In genomic region chr15:84817461-84818081, GRCh38 we compare ENCODE assay signal across 10 cellular contexts. TPM values are rescaled to one million over a fixed set of nuclear protein-coding genes. Genes with fewer than 3 reads are reported as not detected.
DNase-seq lines count a peak whose midpoint lies in the region; ATAC-seq lines count a peak whose summit lies in the region.
"Had no signal": no experiment of that assay in that cellular context is flagged by ENCODE, and none has a peak within 500 bp of the region (broad histone marks: within the 10 kb centered on the region; RNA-seq: fewer than 3 reads in every experiment).

No MANE protein-coding gene starts in this region.

- H2AK5ac ChIP-seq in neuronal stem cell (ENCODE audit: low read depth, low read length), result no peak overlapping the region

- H4K91ac ChIP-seq in neuronal stem cell (ENCODE audit: low read depth, low read length, poor library complexity), result no peak overlapping the region

- H2BK12ac ChIP-seq in neuronal stem cell (ENCODE audit: low read length), result no peak overlapping the region

- no peaks in the 10 kb centered on the region for H3K36me3 Mint-ChIP-seq in activated T-helper 17 cell treated with anti-CD3 and anti-CD28 coated beads, Interleukin-2, amount 50 U/mL, for 72 hours (ENCODE audit: low read depth)

- no peak overlapping the region for H3K4me3 ChIP-seq in BLaER1 treated with 17β-estradiol and CSF1 and Interleukin-3, amounts not matched to agents 10 nM and 100 nM
- H3K4me3 ChIP-seq in neuronal stem cell (ENCODE audit: low read length in 2 of 2), result peak overlapping the region in 1 of 2 donors; percentile 42

- peak; percentile 51 for DNase-seq in left ventricle myocardium superior
- peak; percentile 39 for DNase-seq in neuronal stem cell (ENCODE audit: low spot score)
- no peak for DNase-seq in MV-4-11 (lab: John Stamatoyannopoulos, UW)
- no peak for DNase-seq in activated naive CD4-positive, alpha-beta T cell (lab: John Stamatoyannopoulos, UW)
- DNase-seq in occipital lobe (lab: John Stamatoyannopoulos, UW), result no peak
- DNase-seq: BE2C, foreskin fibroblast had no signal

- H4K8ac ChIP-seq in neuronal stem cell (ENCODE audit: low read depth, low read length), result peak overlapping the region; percentile 96

- H3K23ac ChIP-seq in neuronal stem cell (ENCODE audit: low read depth, low read length, poor library complexity), result no peak overlapping the region

- peaks cover 12 to 29% (median 23%) of the 10 kb centered on the region in 10 experiments for H3K4me1 ChIP-seq in BLaER1 treated with 17β-estradiol and CSF1 and Interleukin-3, amounts not matched to agents 10 nM and 100 nM
- peaks cover 21% of the 10 kb centered on the region in 2 donors for H3K4me1 ChIP-seq in neuronal stem cell (ENCODE audit: control insufficient read depth in 2 of 2, insufficient read depth in 1 of 2, low read depth in 1 of 2, low read length in 2 of 2)

- no CpG with 5 or more reads among the region's 28 CpGs for WGBS in neuronal stem cell (ENCODE audit: extremely low coverage in 2 of 2, insufficient read length in 2 of 2, insufficient replicate concordance in 1 of 2), 2 donors

- peaks cover 0 to 4% (median 0%) of the 10 kb centered on the region in 11 experiments; a peak in 2 of 22 replicates for H3K9me3 ChIP-seq in BLaER1 treated with 17β-estradiol and CSF1 and Interleukin-3, amounts not matched to agents 10 nM and 100 nM (replicated peaks in 1 of 11)
- H3K9me3 ChIP-seq in neuronal stem cell (replicated peaks in 1 of 2; ENCODE audit: control insufficient read depth in 2 of 2, insufficient read depth in 1 of 2, low read depth in 1 of 2, low read length in 2 of 2), result no peaks in the 10 kb centered on the region
- H3K9me3 ChIP-seq: BE2C had no signal

- H3K27ac ChIP-seq in BLaER1 treated with 17β-estradiol and CSF1 and Interleukin-3, amounts not matched to agents 10 nM and 100 nM, result peak overlapping the region in 6 of 11 experiments; percentile 6 to 59 (median 31); a peak in 8 of 22 replicates
- peak overlapping the region; percentile 4 for H3K27ac ChIP-seq in neuronal stem cell (replicated peaks; ENCODE audit: low read length)

- peak overlapping the region; percentile 89 for H3K18ac ChIP-seq in neuronal stem cell (ENCODE audit: low read length)

- peak overlapping the region; percentile 18 for H3K27ac Mint-ChIP-seq in activated T-helper 17 cell treated with anti-CD3 and anti-CD28 coated beads, Interleukin-2, amount 50 U/mL, for 72 hours

- H2AFZ ChIP-seq in neuronal stem cell (ENCODE audit: low read length), result peak overlapping the region; percentile 51

- peak overlapping the region; percentile 8 for H2BK5ac ChIP-seq in neuronal stem cell (ENCODE audit: low read length)

- no peak overlapping the region for H3K4ac ChIP-seq in neuronal stem cell (ENCODE audit: low read length)

- no peaks in the 10 kb centered on the region for H4K20me1 ChIP-seq in BLaER1 treated with 17β-estradiol and CSF1 and Interleukin-3, amounts not matched to agents 10 nM and 100 nM

- no peak overlapping the region for H3K14ac ChIP-seq in neuronal stem cell (ENCODE audit: low read length)

- no peak overlapping the region for H3K4me3 Mint-ChIP-seq in activated T-helper 17 cell treated with anti-CD3 and anti-CD28 coated beads, Interleukin-2, amount 50 U/mL, for 72 hours

- H3K36me3 ChIP-seq in BLaER1 treated with 17β-estradiol and CSF1 and Interleukin-3, amounts not matched to agents 10 nM and 100 nM, result no peaks in the 10 kb centered on the region
- H3K36me3 ChIP-seq in neuronal stem cell (replicated peaks in 1 of 2; ENCODE audit: control insufficient read depth in 2 of 2, insufficient read depth in 2 of 2, low read length in 2 of 2), result no peaks in the 10 kb centered on the region
- H3K36me3 ChIP-seq: BE2C had no signal

- no peak overlapping the region for H3K9ac ChIP-seq in BLaER1 treated with 17β-estradiol and CSF1 and Interleukin-3, amounts not matched to agents 10 nM and 100 nM
- peak overlapping the region; percentile 85 for H3K9ac ChIP-seq in neuronal stem cell (ENCODE audit: low read depth, low read length, poor library complexity)

- H3K9me3 Mint-ChIP-seq in activated T-helper 17 cell treated with anti-CD3 and anti-CD28 coated beads, Interleukin-2, amount 50 U/mL, for 72 hours, result no peaks in the 10 kb centered on the region

- H2BK15ac ChIP-seq in neuronal stem cell (ENCODE audit: low read length), result no peak overlapping the region

- no peaks in the 10 kb centered on the region for H3K27me3 ChIP-seq in BLaER1 treated with 17β-estradiol and CSF1 and Interleukin-3, amounts not matched to agents 10 nM and 100 nM
- no peaks in the 10 kb centered on the region for H3K27me3 ChIP-seq in neuronal stem cell (ENCODE audit: control insufficient read depth in 3 of 3, insufficient read depth in 3 of 3, low read depth in 1 of 3, low read length in 3 of 3)
- H3K27me3 ChIP-seq: BE2C had no signal

- H3K79me1 ChIP-seq in neuronal stem cell (ENCODE audit: low read depth, low read length), result no peaks in the 10 kb centered on the region

- no peak for ATAC-seq in activated T-helper 17 cell treated with anti-CD3 and anti-CD28 coated beads, Interleukin-2, amount 50 U/mL, for 72 hours (replicated peaks)
- peak; percentile 33 for ATAC-seq in left ventricle myocardium superior
- ATAC-seq in HG03460 (IDR thresholded peaks at IDR 0.05; ENCODE audit: unreplicated experiment), result no peak

- H2BK120ac ChIP-seq in neuronal stem cell (ENCODE audit: low read depth, low read length), result no peak overlapping the region

- peaks cover 8% of the 10 kb centered on the region for H3K4me1 Mint-ChIP-seq in activated T-helper 17 cell treated with anti-CD3 and anti-CD28 coated beads, Interleukin-2, amount 50 U/mL, for 72 hours

- peaks cover 10% of the 10 kb centered on the region for H3K27me3 Mint-ChIP-seq in activated T-helper 17 cell treated with anti-CD3 and anti-CD28 coated beads, Interleukin-2, amount 50 U/mL, for 72 hours

- intact Hi-C loops in left ventricle myocardium superior (cut with micrococcal nuclease), result no loop called here

- peak overlapping the region; percentile 23 to 52 (median 44); a peak in 18 of 22 replicates for H3K4me2 ChIP-seq in BLaER1 treated with 17β-estradiol and CSF1 and Interleukin-3, amounts not matched to agents 10 nM and 100 nM
- peak overlapping the region; percentile 35 for H3K4me2 ChIP-seq in neuronal stem cell (ENCODE audit: insufficient read depth, low read length, poor library complexity, severe bottlenecking)

RNA-seq across cellular contexts. Expression of gene ALPK3, which starts 0.4 kb away (rescaled TPM):
- total RNA-seq in activated T-helper 17 cell treated with anti-CD3 and anti-CD28 coated beads, Interleukin-2, amount 50 U/mL, for 72 hours, result 1 to 10 TPM in 1 of 2 donors, under 1 TPM in 1; 0.29 to 1.1 TPM
- 118 TPM for total RNA-seq in left ventricle myocardium superior
- polyA plus RNA-seq in neuronal stem cell (2013, experiment 1 of 2), result 3.8 TPM
- 3.7 TPM for polyA plus RNA-seq in neuronal stem cell (2013, experiment 2 of 2)
- total RNA-seq in occipital lobe, result 1.6 TPM

Comparison
In these comparisons a context has a peak if more than half of its experiments do, and no peak if none do; other contexts are left out.
1. DNase-seq: peak in left ventricle myocardium superior (single experiment) and neuronal stem cell (single experiment); none in MV-4-11 (single experiment), activated naive CD4-positive, alpha-beta T cell (0 of 4) and occipital lobe (single experiment).
2. RNA of gene ALPK3, which starts 0.4 kb away (total RNA-seq): 118 TPM in left ventricle myocardium superior (single experiment); 1.6 TPM in occipital lobe (single experiment) and 0.29 to 1.1 TPM in activated T-helper 17 cell treated with anti-CD3 and anti-CD28 coated beads, Interleukin-2, amount 50 U/mL, for 72 hours; every median in the first group is over 10 times any median in the second.